In genomic region chr6:126170433-126170832, GRCh38 we compare ENCODE assay signal across 26 cellular contexts.
"Had no signal": no experiment of that assay in that cellular context is flagged by ENCODE, and none has a peak within 500 bp of the region (broad histone marks: within the 10 kb centered on the region; RNA-seq: fewer than 3 reads in every experiment).

No MANE protein-coding gene starts in this region.

- H3K27me3 ChIP-seq: adrenal gland, body of pancreas, dorsolateral prefrontal cortex, gastrocnemius medialis, right atrium auricular region, suprapubic skin, tibial artery had no signal

- H3K27ac ChIP-seq: adrenal gland, body of pancreas, coronary artery, dorsolateral prefrontal cortex, gastrocnemius medialis, right atrium auricular region, suprapubic skin, tibial artery, VCaP had no signal

- H3K27ac Mint-ChIP-seq: activated naive CD4-positive, alpha-beta T cell treated with anti-CD3 and anti-CD28 coated beads for 36 hours; activated naive CD8-positive, alpha-beta T cell treated with anti-CD3 and anti-CD28 coated beads for 36 hours; naive thymus-derived CD4-positive, alpha-beta T cell; stimulated activated naive B cell treated with anti-CD40 and anti-IgM and Interleukin-4, amounts not matched to agents 10 μg/mL and 1 μg/mL and 100 μg/mL, for 72 hours had no signal

- H3K27me3 Mint-ChIP-seq: activated naive CD8-positive, alpha-beta T cell treated with anti-CD3 and anti-CD28 coated beads for 36 hours; stimulated activated naive B cell treated with anti-CD40 and anti-IgM and Interleukin-4, amounts not matched to agents 10 μg/mL and 1 μg/mL and 100 μg/mL, for 72 hours had no signal

- H3K9me3 ChIP-seq: adrenal gland, body of pancreas, gastrocnemius medialis, right atrium auricular region, suprapubic skin had no signal

- H3K9me3 Mint-ChIP-seq: activated naive CD4-positive, alpha-beta T cell treated with anti-CD3 and anti-CD28 coated beads for 36 hours; activated naive CD8-positive, alpha-beta T cell treated with anti-CD3 and anti-CD28 coated beads for 36 hours had no signal

- H3K4me3 Mint-ChIP-seq: activated naive CD4-positive, alpha-beta T cell treated with anti-CD3 and anti-CD28 coated beads for 36 hours; activated naive CD8-positive, alpha-beta T cell treated with anti-CD3 and anti-CD28 coated beads for 36 hours; neural crest cell; stimulated activated naive B cell treated with anti-CD40 and anti-IgM and Interleukin-4, amounts not matched to agents 10 μg/mL and 1 μg/mL and 100 μg/mL, for 72 hours had no signal

- H3K4me3 ChIP-seq: adrenal gland, body of pancreas, coronary artery, dorsolateral prefrontal cortex, gastrocnemius medialis, right atrium auricular region, suprapubic skin, tibial artery had no signal

- DNase-seq: activated CD8-positive, alpha-beta memory T cell treated with anti-CD3 and anti-CD28 coated beads for 24 hours; activated effector memory CD4-positive, alpha-beta T cell treated with Interleukin-2 at 50 U/mL for 16 hours; activated naive CD8-positive, alpha-beta T cell treated with anti-CD3 and anti-CD28 coated beads for 36 hours; aorta; cerebellar nuclear complex; dorsolateral prefrontal cortex; effector memory CD4-positive, alpha-beta T cell; gastrocnemius medialis; glutamatergic neuron; islet precursor cell; left ventricle myocardium superior; nucleus accumbens; stimulated activated CD4-positive, alpha-beta T cell treated with anti-CD3 and anti-CD28 coated beads, Interleukin-2, amount 100 ng/mL, for 24 hours; stimulated activated naive B cell treated with anti-CD40 and anti-IgM and Interleukin-4, amounts not matched to agents 10 μg/mL and 1 μg/mL and 100 μg/mL, for 72 hours; T-helper 9 cell; tibial artery had no signal

- ATAC-seq: activated CD4-positive, CD25-positive, alpha-beta regulatory T cell treated with anti-CD3 and anti-CD28 coated beads, Interleukin-2, amount 50 U/mL, for 24 hours; body of pancreas; gastrocnemius medialis; left ventricle myocardium superior had no signal

- H3K36me3 ChIP-seq: adrenal gland, gastrocnemius medialis, right atrium auricular region, suprapubic skin had no signal

- H3K4me1 ChIP-seq: adrenal gland, body of pancreas, gastrocnemius medialis, right atrium auricular region, tibial artery had no signal
